15 cellular contexts compared by ENCODE assay signal in genomic region chr2:135815269-135815668, GRCh38. TPM values are rescaled to one million over a fixed set of nuclear protein-coding genes. Genes with fewer than 3 reads are reported as not detected.
"Had no signal": no experiment of that assay in that cellular context is flagged by ENCODE, and none has a peak within 500 bp of the region (broad histone marks: within the 10 kb centered on the region; RNA-seq: fewer than 3 reads in every experiment).

No MANE protein-coding gene starts in this region.

- DNase-seq: activated CD8-positive, alpha-beta memory T cell treated with anti-CD3 and anti-CD28 coated beads, Interleukin-2, amount 50 U/mL, for 48 hours; activated naive CD4-positive, alpha-beta T cell; central memory CD4-positive, alpha-beta T cell; colonic mucosa; left colon; lower lobe of right lung; nucleus accumbens; SIG-M5; T-helper 17 cell had no signal

- H3K4me3 Mint-ChIP-seq: brain, nephron, T-helper 17 cell, WTC11 had no signal

- H3K27ac Mint-ChIP-seq: brain, nephron, T-helper 17 cell, WTC11 had no signal

- H3K4me1 Mint-ChIP-seq: brain, nephron, WTC11 had no signal

- H3K36me3 Mint-ChIP-seq: brain, WTC11 had no signal

RNA-seq across cellular contexts. Expression of gene LCT, which starts 21.7 kb away (rescaled TPM):
- total RNA-seq: esophagus mucosa, lower lobe of right lung, subcutaneous adipose tissue, vagina had no signal
